32 cellular contexts compared by ENCODE assay signal in genomic region chr7:25966469-25966868, GRCh38.
"Had no signal": no experiment of that assay in that cellular context is flagged by ENCODE, and none has a peak within 500 bp of the region (broad histone marks: within the 10 kb centered on the region; RNA-seq: fewer than 3 reads in every experiment).

No MANE protein-coding gene starts in this region.

- H3K36me3 ChIP-seq: gastrocnemius medialis, neutrophil, thoracic aorta had no signal

- H3K27ac ChIP-seq: gastrocnemius medialis, hepatocyte, neutrophil, skin epidermis, thoracic aorta had no signal

- FAIRE-seq: keratinocyte, urothelium cell line had no signal

- H3K36me3 Mint-ChIP-seq: activated naive CD4-positive, alpha-beta T cell treated with anti-CD3 and anti-CD28 coated beads, Interleukin-2, amount 50 U/mL, for 24 hours; mesothelial cell of epicardium; naive B cell; WTC11 had no signal

- H3K79me2 ChIP-seq: hepatocyte had no signal

- H3K9me3 Mint-ChIP-seq: activated CD8-positive, alpha-beta T cell treated with anti-CD3 and anti-CD28 coated beads for 36 hours; activated naive CD4-positive, alpha-beta T cell treated with anti-CD3 and anti-CD28 coated beads, Interleukin-2, amount 50 U/mL, for 24 hours; activated naive CD8-positive, alpha-beta T cell treated with anti-CD3 and anti-CD28 coated beads, Interleukin-2, amount 50 U/mL, for 24 hours; activated T-cell treated with anti-CD3 and anti-CD28 coated beads, Interleukin-2, amount 50 U/mL, for 4 hours; activated T-helper 2 cell treated with anti-CD3 and anti-CD28 coated beads, Interferon-gamma antibody, Interleukin-2, Interleukin-4, amounts not matched to agents 10 μg/mL and 5 μg/mL and 100 μg/mL, durations not matched to agents 14 hours and 24 hours and 36 hours; effector memory CD8-positive, alpha-beta T cell; mesothelial cell of epicardium; nephron progenitor cell; WTC11 had no signal

- H3K4me3 Mint-ChIP-seq: activated CD8-positive, alpha-beta T cell treated with anti-CD3 and anti-CD28 coated beads for 36 hours; activated naive CD4-positive, alpha-beta T cell treated with anti-CD3 and anti-CD28 coated beads, Interleukin-2, amount 50 U/mL, for 24 hours; activated naive CD8-positive, alpha-beta T cell treated with anti-CD3 and anti-CD28 coated beads, Interleukin-2, amount 50 U/mL, for 24 hours; activated T-cell treated with anti-CD3 and anti-CD28 coated beads, Interleukin-2, amount 50 U/mL, for 4 hours; mesothelial cell of epicardium; nephron progenitor cell; stimulated activated naive CD8-positive, alpha-beta T cell treated with anti-CD3 and anti-CD28 coated beads, Interleukin-15, Interleukin-2, amounts not matched to agents 100 ng/mL and 50 ng/mL, for 24 hours; WTC11 had no signal

- H2AFZ ChIP-seq: hepatocyte had no signal

- H3K4me2 ChIP-seq: hepatocyte had no signal

- H3K27ac Mint-ChIP-seq: activated CD8-positive, alpha-beta T cell treated with anti-CD3 and anti-CD28 coated beads for 36 hours; activated naive CD4-positive, alpha-beta T cell treated with anti-CD3 and anti-CD28 coated beads, Interleukin-2, amount 50 U/mL, for 24 hours; activated naive CD8-positive, alpha-beta T cell treated with anti-CD3 and anti-CD28 coated beads, Interleukin-2, amount 50 U/mL, for 24 hours; activated T-helper 2 cell treated with anti-CD3 and anti-CD28 coated beads, Interferon-gamma antibody, Interleukin-2, Interleukin-4, amounts not matched to agents 10 μg/mL and 5 μg/mL and 100 μg/mL, durations not matched to agents 14 hours and 24 hours and 36 hours; effector memory CD8-positive, alpha-beta T cell; mesothelial cell of epicardium; nephron progenitor cell; stimulated activated naive CD8-positive, alpha-beta T cell treated with anti-CD3 and anti-CD28 coated beads, Interleukin-15, Interleukin-2, amounts not matched to agents 100 ng/mL and 50 ng/mL, for 24 hours; WTC11 had no signal

- H3K27me3 ChIP-seq: gastrocnemius medialis, hepatocyte had no signal

- H3K9me3 ChIP-seq: gastrocnemius medialis, neutrophil, thoracic aorta had no signal

- ATAC-seq: activated CD8-positive, alpha-beta T cell treated with anti-CD3 and anti-CD28 coated beads for 36 hours; activated naive CD8-positive, alpha-beta T cell treated with anti-CD3 and anti-CD28 coated beads, Interleukin-2, amount 50 U/mL, for 24 hours; activated T-cell treated with anti-CD3 and anti-CD28 coated beads, Interleukin-2, amount 50 U/mL, for 4 hours; effector memory CD8-positive, alpha-beta T cell; gastrocnemius medialis; left cardiac atrium; left ventricle myocardium superior; sciatic nerve; WTC11 had no signal

- H3K4me1 ChIP-seq: gastrocnemius medialis had no signal

- DNase-seq: activated CD4-positive, alpha-beta T cell treated with anti-CD3 and anti-CD28 coated beads for 1 hour; activated CD4-positive, alpha-beta T cell treated with anti-CD3 and anti-CD28 coated beads, Interleukin-2, amount 50 U/mL, for 1 hour; activated CD8-positive, alpha-beta T cell treated with anti-CD3 and anti-CD28 coated beads for 36 hours; activated naive CD8-positive, alpha-beta T cell treated with anti-CD3 and anti-CD28 coated beads, Interleukin-2, amount 50 U/mL, for 24 hours; activated T-cell treated with anti-CD3 and anti-CD28 coated beads, Interleukin-2, amount 50 U/mL, for 4 hours; amygdala; caudate nucleus; cortex of kidney; effector memory CD8-positive, alpha-beta T cell; erythroblast; gastrocnemius medialis; glutamatergic neuron; left cardiac atrium; left ventricle myocardium superior; naive B cell; nephron progenitor cell; stimulated activated CD4-positive, alpha-beta T cell treated with anti-CD3 and anti-CD28 coated beads, Interleukin-12 subunit alpha, Interleukin-12 subunit beta, amount 100 ng/mL, for 4 hours; stimulated activated CD4-positive, alpha-beta T cell treated with anti-CD3 and anti-CD28 coated beads, Interleukin-4, amount 100 ng/mL, for 1 hour; T1000; trophoblast cell had no signal

- H3K4me3 ChIP-seq: gastrocnemius medialis, hepatocyte, skin epidermis, thoracic aorta had no signal

- H3K4me1 Mint-ChIP-seq: activated naive CD4-positive, alpha-beta T cell treated with anti-CD3 and anti-CD28 coated beads, Interleukin-2, amount 50 U/mL, for 24 hours had no signal
